Comparison of ENCODE assay signal across 8 cellular contexts in the genomic region with DNA sequence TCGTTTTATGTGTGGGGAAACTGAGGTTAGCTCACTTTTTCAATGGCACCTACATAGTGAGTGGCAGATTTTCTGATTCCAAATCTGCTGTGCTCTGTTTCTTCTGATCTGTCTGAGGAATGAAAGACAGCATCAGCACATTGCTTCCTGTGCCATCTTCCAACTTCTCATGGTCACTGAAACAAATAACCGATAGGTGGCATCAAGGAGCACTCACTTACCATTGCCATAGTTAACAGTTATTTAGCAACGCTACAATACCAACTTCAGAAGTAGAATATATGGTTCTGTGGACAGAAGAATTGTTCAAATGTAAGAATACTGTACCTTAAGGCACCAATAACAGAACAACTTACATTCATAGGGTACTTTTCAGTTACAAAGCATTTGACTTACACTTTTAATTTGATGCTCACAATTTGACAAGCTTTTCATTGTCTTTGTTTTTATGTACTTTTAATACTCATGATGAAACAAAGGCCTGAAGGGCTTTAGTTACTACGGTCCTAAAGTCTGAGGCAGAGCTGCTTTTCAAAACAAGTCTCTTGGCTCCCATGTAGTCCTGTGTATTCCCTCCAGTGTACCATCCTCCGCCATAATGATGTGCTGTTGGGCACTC.
DNase-seq lines count a peak whose midpoint lies in the region; ATAC-seq and TF ChIP-seq lines count a peak whose summit lies in the region.

No MANE protein-coding gene starts in this region.

- H3K27me3 Mint-ChIP-seq in CD8-positive, alpha-beta T cell (ENCODE audit: low read depth), result no peaks in the 10 kb centered on the region
- no peaks in the 10 kb centered on the region for H3K27me3 Mint-ChIP-seq in activated CD4-positive, alpha-beta memory T cell treated with anti-CD3 and anti-CD28 coated beads, Interleukin-2, amount 10 ng/mL, durations not matched to agents 7 days and 5 days

- H3K9me3 Mint-ChIP-seq in CD8-positive, alpha-beta T cell, result no peaks in the 10 kb centered on the region
- H3K9me3 Mint-ChIP-seq in activated CD4-positive, alpha-beta memory T cell treated with anti-CD3 and anti-CD28 coated beads, Interleukin-2, amount 10 ng/mL, durations not matched to agents 7 days and 5 days, result no peaks in the 10 kb centered on the region

- no peak for ATAC-seq in CD8-positive, alpha-beta T cell
- ATAC-seq in GM19468 (IDR thresholded peaks at IDR 0.05; ENCODE audit: extremely low read depth, unreplicated experiment), result peak; percentile 78

- no peak overlapping the region for H3K27ac Mint-ChIP-seq in CD8-positive, alpha-beta T cell
- no peak overlapping the region for H3K27ac Mint-ChIP-seq in activated CD4-positive, alpha-beta memory T cell treated with anti-CD3 and anti-CD28 coated beads, Interleukin-2, amount 10 ng/mL, durations not matched to agents 7 days and 5 days

- H3K36me3 ChIP-seq in CD8-positive, alpha-beta T cell (ENCODE audit: insufficient read depth, low read length), result no peaks in the 10 kb centered on the region
- no peaks in the 10 kb centered on the region for H3K36me3 ChIP-seq in breast epithelium

- DNase-seq in CD8-positive, alpha-beta T cell, result no peak
- DNase-seq in M059J (ENCODE audit: low read depth) (peak; percentile 46), breast epithelium (ENCODE audit: low spot score in 2 of 2) (no peak), left kidney (ENCODE audit: low read depth, low spot score) (peak; percentile 67), activated gamma-delta T cell treated with Interleukin-2 at 50 U/mL for 16 hours (no peak), NCI-H2029 (lab: John Stamatoyannopoulos, UW) (no peak)
- DNase-seq in activated CD4-positive, alpha-beta memory T cell treated with anti-CD3 and anti-CD28 coated beads, Interleukin-2, amount 10 ng/mL, durations not matched to agents 7 days and 5 days, result no peak

- H3K36me3 Mint-ChIP-seq in CD8-positive, alpha-beta T cell, result peaks cover 16% of the 10 kb centered on the region
- H3K36me3 Mint-ChIP-seq in activated CD4-positive, alpha-beta memory T cell treated with anti-CD3 and anti-CD28 coated beads, Interleukin-2, amount 10 ng/mL, durations not matched to agents 7 days and 5 days (ENCODE audit: low read depth), result no peaks in the 10 kb centered on the region

- no peaks in the 10 kb centered on the region for H3K9me3 ChIP-seq in CD8-positive, alpha-beta T cell (ENCODE audit: low read length)
- no peaks in the 10 kb centered on the region for H3K9me3 ChIP-seq in breast epithelium

- H3K4me1 ChIP-seq in CD8-positive, alpha-beta T cell (ENCODE audit: insufficient read depth, low read length), result no peaks in the 10 kb centered on the region
- no peaks in the 10 kb centered on the region for H3K4me1 ChIP-seq in breast epithelium

- TF ChIP-seq POLR2A in breast epithelium (IDR thresholded peaks at IDR 0.05), result no peak

- H3K4me1 Mint-ChIP-seq in CD8-positive, alpha-beta T cell (ENCODE audit: low read depth), result no peaks in the 10 kb centered on the region
- H3K4me1 Mint-ChIP-seq in activated CD4-positive, alpha-beta memory T cell treated with anti-CD3 and anti-CD28 coated beads, Interleukin-2, amount 10 ng/mL, durations not matched to agents 7 days and 5 days, result no peaks in the 10 kb centered on the region

- CTCF ChIA-PET in CD8-positive, alpha-beta T cell (lab: Charles Lee), result interaction anchor here (0.7 to 7.5 kb wide), 14 partner anchors 10 to 683 kb away, joined by 3 to 53 read pairs (median 4); no protein-coding TSS in a partner anchor
- CTCF ChIA-PET in activated CD4-positive, alpha-beta memory T cell treated with anti-CD3 and anti-CD28 coated beads, Interleukin-2, amount 10 ng/mL, durations not matched to agents 7 days and 5 days (lab: Charles Lee), result interaction anchor here (0.8 to 2.2 kb wide), 4 partner anchors 9 to 664 kb away, joined by 3 to 5 read pairs (median 4); no protein-coding TSS in a partner anchor

- no peaks in the 10 kb centered on the region for H3K27me3 ChIP-seq in CD8-positive, alpha-beta T cell (ENCODE audit: insufficient read depth, low read length)
- no peaks in the 10 kb centered on the region for H3K27me3 ChIP-seq in breast epithelium

- TF ChIP-seq CTCF in CD8-positive, alpha-beta T cell (IDR thresholded peaks at IDR 0.05), result peak; percentile 59
- TF ChIP-seq CTCF in breast epithelium (IDR thresholded peaks at IDR 0.05), result peak; percentile 28 to 71 (median 54)

- H3K27ac ChIP-seq in CD8-positive, alpha-beta T cell (ENCODE audit: low read depth, low read length), result no peak overlapping the region
- no peak overlapping the region for H3K27ac ChIP-seq in breast epithelium

- intact Hi-C loops in CD8-positive, alpha-beta T cell (cut with DNase I, micrococcal nuclease), result loop anchor here (1.0 to 10.0 kb wide), 5 partner anchors 386 to 844 kb away; no protein-coding TSS in a partner anchor
- intact Hi-C loops in breast epithelium (cut with DNase I; ENCODE audit: low total_unique reads), result no loop called here

- H3K4me3 ChIP-seq in CD8-positive, alpha-beta T cell (ENCODE audit: low read depth, low read length), result no peak overlapping the region
- no peak overlapping the region for H3K4me3 ChIP-seq in breast epithelium

- POLR2A ChIA-PET in CD8-positive, alpha-beta T cell (lab: Charles Lee), result no interaction called here
- POLR2A ChIA-PET in activated CD4-positive, alpha-beta memory T cell treated with anti-CD3 and anti-CD28 coated beads, Interleukin-2, amount 10 ng/mL, durations not matched to agents 7 days and 5 days (lab: Charles Lee), result no interaction called here

- no peak overlapping the region for H3K4me3 Mint-ChIP-seq in CD8-positive, alpha-beta T cell
- no peak overlapping the region for H3K4me3 Mint-ChIP-seq in activated CD4-positive, alpha-beta memory T cell treated with anti-CD3 and anti-CD28 coated beads, Interleukin-2, amount 10 ng/mL, durations not matched to agents 7 days and 5 days

Comparison
In these comparisons a context has a peak if more than half of its experiments do, and no peak if none do; other contexts are left out.
1. DNase-seq: peak in M059J (single experiment) and left kidney (single experiment); none in CD8-positive, alpha-beta T cell (0 of 7), breast epithelium (0 of 2), activated CD4-positive, alpha-beta memory T cell treated with anti-CD3 and anti-CD28 coated beads, Interleukin-2, amount 10 ng/mL, durations not matched to agents 7 days and 5 days (single experiment), activated gamma-delta T cell treated with Interleukin-2 at 50 U/mL for 16 hours (single experiment) and NCI-H2029 (single experiment).